11 cellular contexts compared by ENCODE assay signal in genomic region chr15:83199288-83199687, GRCh38. TPM values are rescaled to one million over a fixed set of nuclear protein-coding genes. Genes with fewer than 3 reads are reported as not detected.
DNase-seq lines count a peak whose midpoint lies in the region; ATAC-seq and TF ChIP-seq lines count a peak whose summit lies in the region.
"Had no signal": no experiment of that assay in that cellular context is flagged by ENCODE, and none has a peak within 500 bp of the region (broad histone marks: within the 10 kb centered on the region; RNA-seq: fewer than 3 reads in every experiment).

No MANE protein-coding gene starts in this region.

- WGBS in prostate gland: 82% methylated on average over 1 of the region's 1 CpG

- CTCF ChIA-PET in CD8-positive, alpha-beta memory T cell (lab: Charles Lee): no interaction called here

- no peaks in the 10 kb centered on the region for H3K27me3 ChIP-seq in CD8-positive, alpha-beta memory T cell (ENCODE audit: insufficient read depth, low read length, poor library complexity, severe bottlenecking)
- H3K27me3 ChIP-seq in prostate gland (replicated peaks; ENCODE audit: insufficient read depth): no peaks in the 10 kb centered on the region

- peak overlapping the region; percentile 30 for H3K27ac Mint-ChIP-seq in activated naive CD8-positive, alpha-beta T cell
- peak overlapping the region in 3 of 8 donors; percentile 4 to 43 (median 41) for H3K27ac Mint-ChIP-seq in CD8-positive, alpha-beta memory T cell

- peak; percentile 77 for ATAC-seq in GM18861 (IDR thresholded peaks at IDR 0.05; ENCODE audit: unreplicated experiment)
- peak; percentile 67 for ATAC-seq in GM21360 (IDR thresholded peaks at IDR 0.05; ENCODE audit: unreplicated experiment)
- ATAC-seq in HG03064 (IDR thresholded peaks at IDR 0.05; ENCODE audit: low read depth, unreplicated experiment): peak; percentile 81

- intact Hi-C loops in prostate gland (cut with DNase I): no loop called here

- no peak overlapping the region for H3K4me3 Mint-ChIP-seq in activated naive CD8-positive, alpha-beta T cell
- peak overlapping the region in 1 of 7 donors; percentile 13 for H3K4me3 Mint-ChIP-seq in CD8-positive, alpha-beta memory T cell

- TF ChIP-seq CTCF in prostate gland (IDR thresholded peaks at IDR 0.05): no peak

- no peak overlapping the region for H3K4me3 ChIP-seq in CD8-positive, alpha-beta memory T cell (ENCODE audit: low read length)
- no peak overlapping the region for H3K4me3 ChIP-seq in prostate gland

- H3K27me3 Mint-ChIP-seq in activated naive CD8-positive, alpha-beta T cell: peaks cover 8% of the 10 kb centered on the region
- peaks cover 12 to 43% of the 10 kb centered on the region in 2 donors for H3K27me3 Mint-ChIP-seq in CD8-positive, alpha-beta memory T cell

- peaks cover 19% of the 10 kb centered on the region for H3K4me1 Mint-ChIP-seq in activated naive CD8-positive, alpha-beta T cell (ENCODE audit: low read depth)
- H3K4me1 Mint-ChIP-seq in CD8-positive, alpha-beta memory T cell: peaks cover 0 to 40% (median 6%) of the 10 kb centered on the region in 3 donors

- no peaks in the 10 kb centered on the region for H3K36me3 ChIP-seq in CD8-positive, alpha-beta memory T cell (ENCODE audit: insufficient read depth, low read length)
- no peaks in the 10 kb centered on the region for H3K36me3 ChIP-seq in prostate gland

- no peaks in the 10 kb centered on the region for H3K36me3 Mint-ChIP-seq in activated naive CD8-positive, alpha-beta T cell
- H3K36me3 Mint-ChIP-seq in CD8-positive, alpha-beta memory T cell: no peaks in the 10 kb centered on the region

- no peak overlapping the region for H3K27ac ChIP-seq in CD8-positive, alpha-beta memory T cell (ENCODE audit: low read depth, low read length)
- H3K27ac ChIP-seq in prostate gland: no peak overlapping the region

- POLR2A ChIA-PET in CD8-positive, alpha-beta memory T cell (lab: Charles Lee): no interaction called here

- no peak for DNase-seq in pons (ENCODE audit: low spot score)
- no peak for DNase-seq in CD8-positive, alpha-beta memory T cell
- no peak for DNase-seq in prostate gland (ENCODE audit: low spot score)
- DNase-seq: activated gamma-delta T cell, islet precursor cell, NCI-H2227 treated with DMSO at 0.1 percent for 48 hours, SW 1271 had no signal

- H3K4me1 ChIP-seq in CD8-positive, alpha-beta memory T cell (ENCODE audit: insufficient read depth, low read length): no peaks in the 10 kb centered on the region
- H3K4me1 ChIP-seq in prostate gland (replicated peaks): no peaks in the 10 kb centered on the region

- H3K9me3 Mint-ChIP-seq in activated naive CD8-positive, alpha-beta T cell (ENCODE audit: low read depth): no peaks in the 10 kb centered on the region
- H3K9me3 Mint-ChIP-seq in CD8-positive, alpha-beta memory T cell: no peaks in the 10 kb centered on the region

- no peak for TF ChIP-seq POLR2A in prostate gland (IDR thresholded peaks at IDR 0.05)

- H3K9me3 ChIP-seq in CD8-positive, alpha-beta memory T cell (ENCODE audit: low read length): no peaks in the 10 kb centered on the region
- no peaks in the 10 kb centered on the region for H3K9me3 ChIP-seq in prostate gland

RNA-seq across cellular contexts. Expression of gene HDGFL3, which starts 8.3 kb away (rescaled TPM):
- total RNA-seq in CD8-positive, alpha-beta memory T cell: 1 to 10 TPM; 7.7 to 9.8 TPM
- polyA plus RNA-seq in CD8-positive, alpha-beta memory T cell: 3.5 TPM
- 10 to 100 TPM; 19.4 to 55.4 TPM for total RNA-seq in prostate gland
